19 cellular contexts compared by ENCODE assay signal in genomic region chr15:95292790-95293450, GRCh38.
DNase-seq lines count a peak whose midpoint lies in the region; ATAC-seq and TF ChIP-seq lines count a peak whose summit lies in the region.
"Had no signal": no experiment of that assay in that cellular context is flagged by ENCODE, and none has a peak within 500 bp of the region (broad histone marks: within the 10 kb centered on the region; RNA-seq: fewer than 3 reads in every experiment).

No MANE protein-coding gene starts in this region.

- no peak for ATAC-seq in left colon
- no peak for ATAC-seq in GM21825 (IDR thresholded peaks at IDR 0.05; ENCODE audit: unreplicated experiment)
- ATAC-seq: Panc1 had no signal

- CTCF ChIA-PET in CD4-positive, alpha-beta memory T cell (lab: Charles Lee; ENCODE audit: partially characterized antibody), result interaction anchor here (1.1 to 1.2 kb wide), 2 partner anchors 16 to 28 kb away, joined by 3 read pairs; no protein-coding TSS in a partner anchor

- H3K27ac ChIP-seq in stomach (peak overlapping the region in 4 of 5 donors; percentile 12 to 39 (median 35)), osteoblast (ENCODE audit: low read depth, low read length) (no peak overlapping the region)
- no peak overlapping the region for H3K27ac ChIP-seq in CD4-positive, alpha-beta memory T cell (ENCODE audit: low read depth, low read length)
- H3K27ac ChIP-seq: BLaER1 treated with 17β-estradiol and CSF1 and Interleukin-3, amounts not matched to agents 10 nM and 100 nM had no signal

- H3K4me1 Mint-ChIP-seq in CD4-positive, alpha-beta memory T cell, result no peaks in the 10 kb centered on the region

- H3K36me3 Mint-ChIP-seq in CD4-positive, alpha-beta memory T cell, result no peaks in the 10 kb centered on the region

- TF ChIP-seq EP300 in stomach (IDR thresholded peaks at IDR 0.05), result no peak

- no peak overlapping the region for H3K4me3 Mint-ChIP-seq in CD4-positive, alpha-beta memory T cell

- intact Hi-C loops in stomach (cut with DNase I; ENCODE audit: low total_unique reads) (no loop called here), left colon (cut with DNase I, micrococcal nuclease) (no loop called here)
- intact Hi-C loops in CD4-positive, alpha-beta memory T cell (cut with micrococcal nuclease), result no loop called here

- H2AFZ ChIP-seq in osteoblast (ENCODE audit: low read length), result no peak overlapping the region

- H3K4me3 ChIP-seq in MG63 (no peak overlapping the region), epithelial cell of esophagus (ENCODE audit: low read length) (no peak overlapping the region), stomach (peak overlapping the region in 1 of 4 donors; percentile 15), osteoblast (ENCODE audit: insufficient read depth, low read length) (no peak overlapping the region)
- no peak overlapping the region for H3K4me3 ChIP-seq in CD4-positive, alpha-beta memory T cell (ENCODE audit: low read length in 2 of 2)
- H3K4me3 ChIP-seq: BLaER1 treated with 17β-estradiol and CSF1 and Interleukin-3, amounts not matched to agents 10 nM and 100 nM; testis had no signal

- H3K27me3 ChIP-seq in MG63 (no peaks in the 10 kb centered on the region), stomach (no peaks in the 10 kb centered on the region), osteoblast (ENCODE audit: insufficient read depth, low read length) (no peaks in the 10 kb centered on the region)
- no peaks in the 10 kb centered on the region for H3K27me3 ChIP-seq in CD4-positive, alpha-beta memory T cell (ENCODE audit: insufficient read depth, low read length)
- H3K27me3 ChIP-seq: testis had no signal

- 37 to 55% (median 48%) methylated on average over 6 of the region's 6 CpGs for WGBS in stomach, 5 donors

- peak; percentile 11 for DNase-seq in MG63
- peak; percentile 56 for DNase-seq in epithelial cell of esophagus (ENCODE audit: low read depth)
- DNase-seq in mucosa of gallbladder (ENCODE audit: low spot score), result peak; percentile 78
- DNase-seq in stomach, result peak; percentile 72
- no peak for DNase-seq in left colon
- no peak for DNase-seq in osteoblast (ENCODE audit: insufficient read length, low spot score, missing footprints)
- no peak for DNase-seq in CD4-positive, alpha-beta memory T cell
- DNase-seq: cortex of kidney; Kasumi-1; kidney; NCI-H1694 treated with DMSO at 0.1 percent for 48 hours; NCI-H526; stimulated activated CD4-positive, alpha-beta T cell treated with anti-CD3 and anti-CD28 coated beads, Interleukin-2, amount 100 ng/mL, for 48 hours; SW 1271; testis had no signal

- peaks cover 8 to 17% of the 10 kb centered on the region in 2 donors for H3K27me3 Mint-ChIP-seq in CD4-positive, alpha-beta memory T cell

- no peak for TF ChIP-seq CTCF in epithelial cell of esophagus (IDR thresholded peaks at IDR 0.05; ENCODE audit: insufficient read depth, low read depth, low read length, missing control alignments)
- no peak for TF ChIP-seq CTCF in stomach (IDR thresholded peaks at IDR 0.05)
- TF ChIP-seq CTCF in osteoblast (IDR thresholded peaks at IDR 0.05; ENCODE audit: extremely low read depth, low read depth, low read length), result no peak

- no peaks in the 10 kb centered on the region for H3K36me3 ChIP-seq in MG63
- no peaks in the 10 kb centered on the region for H3K36me3 ChIP-seq in stomach
- H3K36me3 ChIP-seq in osteoblast (ENCODE audit: insufficient read depth, low read length), result no peaks in the 10 kb centered on the region
- no peaks in the 10 kb centered on the region for H3K36me3 ChIP-seq in CD4-positive, alpha-beta memory T cell (ENCODE audit: insufficient read depth, low read length)
- H3K36me3 ChIP-seq: BLaER1 treated with 17β-estradiol and CSF1 and Interleukin-3, amounts not matched to agents 10 nM and 100 nM had no signal

- peaks cover 2% of the 10 kb centered on the region; the same call in 1 of the 2 replicates for H3K9me3 ChIP-seq in MG63
- no peaks in the 10 kb centered on the region for H3K9me3 ChIP-seq in stomach
- no peaks in the 10 kb centered on the region for H3K9me3 ChIP-seq in osteoblast (ENCODE audit: low read depth, low read length)
- H3K9me3 ChIP-seq in CD4-positive, alpha-beta memory T cell (ENCODE audit: control insufficient read depth in 1 of 2, low read length in 2 of 2), result no peaks in the 10 kb centered on the region
- H3K9me3 ChIP-seq: BLaER1 treated with 17β-estradiol and CSF1 and Interleukin-3, amounts not matched to agents 10 nM and 100 nM; testis had no signal

- no peak overlapping the region for H3K4me2 ChIP-seq in osteoblast (ENCODE audit: insufficient read depth, low read length)
- H3K4me2 ChIP-seq: BLaER1 treated with 17β-estradiol and CSF1 and Interleukin-3, amounts not matched to agents 10 nM and 100 nM had no signal

- no peak overlapping the region for H3K27ac Mint-ChIP-seq in CD4-positive, alpha-beta memory T cell
- H3K27ac Mint-ChIP-seq: activated T-helper 2 cell treated with anti-CD3 and anti-CD28 coated beads, Interferon-gamma antibody, Interleukin-2, Interleukin-4, amounts not matched to agents 10 μg/mL and 5 μg/mL and 100 μg/mL, durations not matched to agents 14 hours and 24 hours and 36 hours had no signal

- POLR2A ChIA-PET in CD4-positive, alpha-beta memory T cell (lab: Charles Lee; ENCODE audit: partially characterized antibody), result no interaction called here

- H3K79me2 ChIP-seq in osteoblast (ENCODE audit: insufficient read depth, low read length), result no peaks in the 10 kb centered on the region

- H4K20me1 ChIP-seq in osteoblast (ENCODE audit: insufficient read depth, low read length), result no peaks in the 10 kb centered on the region
- H4K20me1 ChIP-seq: BLaER1 treated with 17β-estradiol and CSF1 and Interleukin-3, amounts not matched to agents 10 nM and 100 nM had no signal

- TF ChIP-seq POLR2A in stomach (IDR thresholded peaks at IDR 0.05), result no peak

- H3K9me3 Mint-ChIP-seq in CD4-positive, alpha-beta memory T cell, result no peaks in the 10 kb centered on the region
- H3K9me3 Mint-ChIP-seq: activated T-helper 2 cell treated with anti-CD3 and anti-CD28 coated beads, Interferon-gamma antibody, Interleukin-2, Interleukin-4, amounts not matched to agents 10 μg/mL and 5 μg/mL and 100 μg/mL, durations not matched to agents 14 hours and 24 hours and 36 hours had no signal

- H3K4me1 ChIP-seq in stomach (peaks cover 11 to 33% (median 23%) of the 10 kb centered on the region in 4 donors), osteoblast (ENCODE audit: insufficient read depth, low read length) (no peaks in the 10 kb centered on the region)
- H3K4me1 ChIP-seq in CD4-positive, alpha-beta memory T cell (ENCODE audit: insufficient read depth, low read length), result no peaks in the 10 kb centered on the region
- H3K4me1 ChIP-seq: BLaER1 treated with 17β-estradiol and CSF1 and Interleukin-3, amounts not matched to agents 10 nM and 100 nM had no signal

Comparison
In these comparisons a context has a peak if more than half of its experiments do, and no peak if none do; other contexts are left out.
1. DNase-seq: peak in MG63 (single experiment), epithelial cell of esophagus (single experiment), mucosa of gallbladder (single experiment) and stomach (single experiment); none in left colon (0 of 2), osteoblast (single experiment) and CD4-positive, alpha-beta memory T cell (0 of 5).
2. H3K27ac ChIP-seq: peak in stomach (4 of 5); none in osteoblast (single experiment) and CD4-positive, alpha-beta memory T cell (single experiment).